ENCODE assay signal across 9 cellular contexts in genomic region chrX:72714471-72714916, GRCh38. TPM values are rescaled to one million over a fixed set of nuclear protein-coding genes. Genes with fewer than 3 reads are reported as not detected.
DNase-seq lines count a peak whose midpoint lies in the region; ATAC-seq, FAIRE-seq and TF ChIP-seq lines count a peak whose summit lies in the region.
"Had no signal": no experiment of that assay in that cellular context is flagged by ENCODE, and none has a peak within 500 bp of the region (broad histone marks: within the 10 kb centered on the region; RNA-seq: fewer than 3 reads in every experiment).

No MANE protein-coding gene starts in this region.

- peak overlapping the region; percentile 48 for H3K4me3 ChIP-seq in colonic mucosa
- H3K4me3 ChIP-seq in keratinocyte (ENCODE audit: control insufficient read depth in 2 of 3, extremely low read depth in 1 of 3, insufficient read depth in 2 of 3, low read depth in 1 of 3, low read length in 3 of 3) = peak overlapping the region; percentile 44 to 75 (median 59)
- H3K4me3 ChIP-seq in skin epidermis = peak overlapping the region; percentile 36 to 52 (median 42)

- DNase-seq in DMS53 (lab: John Stamatoyannopoulos, UW) (peak; percentile 85), HT-29 (ENCODE audit: low spot score) (peak; percentile 73), RWPE1 (ENCODE audit: low spot score) (peak; percentile 27), colonic mucosa (peak; percentile 52), keratinocyte (ENCODE audit: low read depth, low spot score) (no peak)
- DNase-seq in stimulated activated naive CD4-positive, alpha-beta T cell treated with Interleukin-2 at 50 U/mL for 16 hours (lab: John Stamatoyannopoulos, UW) = no peak

- H2AFZ ChIP-seq in keratinocyte (ENCODE audit: control insufficient read depth, low read length) = peak overlapping the region; percentile 61

- dilution Hi-C loops in keratinocyte (cut with MboI; ENCODE audit: extremely low pct_ligation_motif_present, low sequenced_read_pairs) = no loop called here

- H3K9me3 ChIP-seq in colonic mucosa = no peaks in the 10 kb centered on the region
- H3K9me3 ChIP-seq in keratinocyte (ENCODE audit: control insufficient read depth, low read depth, low read length) = no peaks in the 10 kb centered on the region

- no peak for ATAC-seq in GM18861 (IDR thresholded peaks at IDR 0.05; ENCODE audit: unreplicated experiment)

- H3K9me1 ChIP-seq in keratinocyte (ENCODE audit: control insufficient read depth, extremely low read depth, insufficient read depth, low read length) = no peaks in the 10 kb centered on the region

- CTCF ChIA-PET in RWPE1 (lab: Yijun Ruan, JAX) = no interaction called here

- peak overlapping the region; percentile 66 for H3K4me2 ChIP-seq in keratinocyte (ENCODE audit: control insufficient read depth, extremely low read depth, insufficient read depth, low read depth, low read length)

- H3K4me1 ChIP-seq in colonic mucosa (no peaks in the 10 kb centered on the region), keratinocyte (ENCODE audit: control insufficient read depth, extremely low read depth, insufficient read depth, low read length) (no peaks in the 10 kb centered on the region)

- POLR2A ChIA-PET in RWPE1 (lab: Yijun Ruan, JAX; ENCODE audit: low non-redundant PET) = no interaction called here

- intact Hi-C loops in colonic mucosa (cut with DNase I) = no loop called here

- H3K79me2 ChIP-seq in keratinocyte (ENCODE audit: control insufficient read depth, insufficient read depth, low read length) = no peaks in the 10 kb centered on the region

- H3K27ac ChIP-seq in RWPE1 (peak overlapping the region; percentile 69), colonic mucosa (peak overlapping the region; percentile 57), keratinocyte (ENCODE audit: control insufficient read depth, insufficient read depth, low read length) (peak overlapping the region; percentile 66), skin epidermis (peak overlapping the region in 16 of 21 experiments; percentile 19 to 81 (median 58))

- TF ChIP-seq CTCF in RWPE1 (conservative IDR thresholded peaks at IDR 0.05; ENCODE audit: low read depth) (no peak), colonic mucosa (IDR thresholded peaks at IDR 0.05) (no peak), keratinocyte (optimal IDR thresholded peaks at IDR 0.05 in 1 of 3, IDR thresholded peaks at IDR 0.05 in 1 of 3, conservative IDR thresholded peaks at IDR 0.05 in 1 of 3; ENCODE audit: extremely low read depth in 1 of 3, insufficient read depth in 2 of 3, low read length in 3 of 3) (peak in 1 of 3 experiments; percentile 19)

- no peak for FAIRE-seq in keratinocyte (lab: Jason Lieb, UNC)

- H3K9ac ChIP-seq in colonic mucosa (ENCODE audit: low read depth in 2 of 2, low read length in 2 of 2) = peak overlapping the region in 1 of 2 donors; percentile 1
- H3K9ac ChIP-seq in keratinocyte (ENCODE audit: control insufficient read depth, extremely low read depth, insufficient read depth, low read length) = peak overlapping the region; percentile 69

- H3K36me3 ChIP-seq in colonic mucosa (no peaks in the 10 kb centered on the region), keratinocyte (ENCODE audit: control insufficient read depth in 2 of 2, extremely low read depth in 1 of 2, insufficient read depth in 2 of 2, low read length in 2 of 2) (no peaks in the 10 kb centered on the region)

- H3K27me3 ChIP-seq in colonic mucosa (no peaks in the 10 kb centered on the region), keratinocyte (ENCODE audit: control insufficient read depth, extremely low read depth, insufficient read depth, low read length) (no peaks in the 10 kb centered on the region)

- no peaks in the 10 kb centered on the region for H4K20me1 ChIP-seq in keratinocyte (ENCODE audit: control insufficient read depth, extremely low read depth, insufficient read depth, low read length)

RNA-seq across cellular contexts. Expression of gene PHKA1, which starts 0.4 kb away (rescaled TPM):
- 4.8 and 5.9 TPM in 2 replicates for total RNA-seq in HT-29 (2014; rRNA removed; shearing (Covaris generic))
- 1 to 10 TPM; 4.2 to 4.7 TPM for total RNA-seq in colonic mucosa
- polyA plus RNA-seq in keratinocyte = 5.7 to 7.1 TPM (median 5.7 TPM) in 3 replicates
- 1.4 TPM for polyA plus RNA-seq in keratinocyte (2011; ENCODE audit: low read depth)
- 4.0 and 6.6 TPM in 2 replicates for polyA plus RNA-seq in keratinocyte (2011; cell fraction: cytosol; rRNA removed)
- 9.2 and 9.7 TPM in 2 replicates for polyA plus RNA-seq in keratinocyte (2011; cell fraction: nucleus; rRNA removed)
- polyA plus RNA-seq in keratinocyte (2012; ENCODE audit: low replicate concordance) = 2.0 and 5.1 TPM in 2 replicates
- 4.3 to 11.9 TPM (median 7.1 TPM) in 3 replicates for polyA minus RNA-seq in keratinocyte
- polyA minus RNA-seq in keratinocyte (2011; cell fraction: cytosol; rRNA and poly(A)+ RNA removed) = 4.0 TPM
- polyA minus RNA-seq in keratinocyte (2011; cell fraction: nucleus; rRNA and poly(A)+ RNA removed) = 4.6 and 8.6 TPM in 2 replicates
- total RNA-seq: activated B cell treated with CpG ODN at 0.5 μM for 24 hours had no signal

Comparison
In these comparisons a context has a peak if more than half of its experiments do, and no peak if none do; other contexts are left out.
1. DNase-seq: peak in DMS53 (single experiment), HT-29 (single experiment), RWPE1 (single experiment) and colonic mucosa (single experiment); none in keratinocyte (single experiment) and stimulated activated naive CD4-positive, alpha-beta T cell treated with Interleukin-2 at 50 U/mL for 16 hours (single experiment).
2. Peak in every context shown above with its lines, with median percentiles within 50 percentile points of each other: H3K27ac ChIP-seq and H3K4me3 ChIP-seq.